In genomic region chr17:37824534-37825485, GRCh38 we compare ENCODE assay signal across 9 cellular contexts.
DNase-seq lines count a peak whose midpoint lies in the region; ATAC-seq and TF ChIP-seq lines count a peak whose summit lies in the region.
"Had no signal": no experiment of that assay in that cellular context is flagged by ENCODE, and none has a peak within 500 bp of the region (broad histone marks: within the 10 kb centered on the region; RNA-seq: fewer than 3 reads in every experiment).

No MANE protein-coding gene starts in this region.

- H3K27ac ChIP-seq in HUES48 (ENCODE audit: low read depth, low read length), result peak overlapping the region; percentile 46
- H3K27ac ChIP-seq in mammary epithelial cell (ENCODE audit: insufficient read depth, low read depth, low read length), result peak overlapping the region; percentile 14

- peak overlapping the region in 5 of 8 donors; percentile 11 to 81 (median 64) for H3K4me3 Mint-ChIP-seq in naive B cell
- H3K4me3 Mint-ChIP-seq in effector memory CD8-positive, alpha-beta T cell, result no peak overlapping the region

- no peak for TF ChIP-seq CTCF in mammary epithelial cell (conservative IDR thresholded peaks at IDR 0.05 in 1 of 2, IDR thresholded peaks at IDR 0.05 in 1 of 2; ENCODE audit: extremely low read depth in 1 of 2, insufficient read depth in 1 of 2, low read depth in 1 of 2, low read length in 2 of 2)

- WGBS in mammary epithelial cell (ENCODE audit: low coverage, missing lambda C conversion rate), result 48% methylated on average over 12 of the region's 13 CpGs

- peak overlapping the region in 2 of 6 donors; percentile 2 to 83 for H3K27ac Mint-ChIP-seq in naive B cell
- H3K27ac Mint-ChIP-seq in effector memory CD8-positive, alpha-beta T cell, result no peak overlapping the region

- no peaks in the 10 kb centered on the region for H3K9me3 Mint-ChIP-seq in naive B cell
- H3K9me3 Mint-ChIP-seq in effector memory CD8-positive, alpha-beta T cell, result no peaks in the 10 kb centered on the region

- no peaks in the 10 kb centered on the region for H3K9me3 ChIP-seq in HUES48 (ENCODE audit: control insufficient read depth, insufficient read depth, low read length)
- no peaks in the 10 kb centered on the region for H3K9me3 ChIP-seq in mammary epithelial cell (replicated peaks; ENCODE audit: insufficient read depth, low read length)

- BruUV-seq in mammary epithelial cell (replicated peaks; lab: Mats Ljungman, UMichigan), result no TSS peak

- in situ Hi-C loops in mammary epithelial cell (cut with MboI; ENCODE audit: low sequenced_read_pairs in 2 of 2), result no loop called here

- H3K4me1 Mint-ChIP-seq in naive B cell, result peaks cover 56 to 77% (median 75%) of the 10 kb centered on the region in 3 donors
- H3K4me1 Mint-ChIP-seq in effector memory CD8-positive, alpha-beta T cell (ENCODE audit: low read depth in 2 of 2), result peaks cover 0 to 1% of the 10 kb centered on the region in 2 donors

- H4K20me1 ChIP-seq in mammary epithelial cell (ENCODE audit: insufficient read depth, low read length), result no peaks in the 10 kb centered on the region

- no peaks in the 10 kb centered on the region for H3K27me3 ChIP-seq in HUES48 (ENCODE audit: control insufficient read depth, insufficient read depth, low read length)
- no peaks in the 10 kb centered on the region for H3K27me3 ChIP-seq in mammary epithelial cell (ENCODE audit: insufficient read depth, low read length)

- H3K9ac ChIP-seq in HUES48 (ENCODE audit: low read depth, low read length) (no peak overlapping the region), mammary epithelial cell (ENCODE audit: insufficient read depth, low read length) (no peak overlapping the region)

- H3K79me2 ChIP-seq in mammary epithelial cell (ENCODE audit: insufficient read depth, low read length), result no peaks in the 10 kb centered on the region

- dilution Hi-C loops in mammary epithelial cell (cut with HindIII; ENCODE audit: low sequenced_read_pairs), result no loop called here

- H2AFZ ChIP-seq in mammary epithelial cell (ENCODE audit: low read depth, low read length), result peak overlapping the region; percentile 81

- H3K4me2 ChIP-seq in mammary epithelial cell (ENCODE audit: insufficient read depth, low read depth, low read length), result peak overlapping the region; percentile 10

- H3K36me3 ChIP-seq in HUES48 (ENCODE audit: control insufficient read depth, insufficient read depth, low read length) (no peaks in the 10 kb centered on the region), mammary epithelial cell (ENCODE audit: insufficient read depth, low read length) (no peaks in the 10 kb centered on the region)

- H3K4me1 ChIP-seq in HUES48 (ENCODE audit: control insufficient read depth, insufficient read depth, low read length) (peaks cover 14% of the 10 kb centered on the region), mammary epithelial cell (ENCODE audit: insufficient read depth, low read length) (peaks cover 33% of the 10 kb centered on the region)

- peak; percentile 51 for ATAC-seq in GM18508 (IDR thresholded peaks at IDR 0.05; ENCODE audit: insufficient read depth, unreplicated experiment)
- ATAC-seq in naive B cell (ENCODE audit: low read depth in 2 of 2), result no peak
- no peak for ATAC-seq in effector memory CD8-positive, alpha-beta T cell (replicated peaks)

- intact Hi-C loops in mammary epithelial cell (cut with micrococcal nuclease), result no loop called here

- no peaks in the 10 kb centered on the region for H3K27me3 Mint-ChIP-seq in naive B cell
- H3K27me3 Mint-ChIP-seq in effector memory CD8-positive, alpha-beta T cell, result peaks cover 20 to 41% of the 10 kb centered on the region in 2 donors

- DNase-seq in mammary epithelial cell (peak; percentile 92), naive B cell (no peak), NCI-H1105 (lab: John Stamatoyannopoulos, UW) (no peak), NCI-H2081 treated with DMSO at 0.1 percent for 48 hours (lab: John Stamatoyannopoulos, UW) (no peak), NCI-H1694 (lab: John Stamatoyannopoulos, UW) (no peak)
- DNase-seq in effector memory CD8-positive, alpha-beta T cell, result no peak
- DNase-seq: stimulated activated CD4-positive, alpha-beta T cell treated with anti-CD3 and anti-CD28 coated beads, Interleukin-1b, Interleukin-23, amount 100 ng/mL, for 48 hours had no signal

- no peaks in the 10 kb centered on the region for H3K36me3 Mint-ChIP-seq in naive B cell
- H3K36me3 Mint-ChIP-seq in effector memory CD8-positive, alpha-beta T cell (ENCODE audit: insufficient read depth), result no peaks in the 10 kb centered on the region

- CTCF ChIA-PET in mammary epithelial cell (lab: Charles Lee; ENCODE audit: low non-redundant PET), result no interaction called here

- H3K4me3 ChIP-seq in HUES48 (ENCODE audit: low read depth, low read length), result no peak overlapping the region
- no peak overlapping the region for H3K4me3 ChIP-seq in mammary epithelial cell (replicated peaks in 1 of 3; ENCODE audit: insufficient read depth in 1 of 3, low read depth in 2 of 3, low read length in 3 of 3)

Comparison
In these comparisons a context has a peak if more than half of its experiments do, and no peak if none do; other contexts are left out.
1. H3K4me3 Mint-ChIP-seq: peak in naive B cell (5 of 8); none in effector memory CD8-positive, alpha-beta T cell (0 of 2).